In genomic region chr13:101514695-101515275, GRCh38 we compare ENCODE assay signal across 9 cellular contexts.
DNase-seq lines count a peak whose midpoint lies in the region; ATAC-seq and TF ChIP-seq lines count a peak whose summit lies in the region.
"Had no signal": no experiment of that assay in that cellular context is flagged by ENCODE, and none has a peak within 500 bp of the region (broad histone marks: within the 10 kb centered on the region; RNA-seq: fewer than 3 reads in every experiment).

No MANE protein-coding gene starts in this region.

- no peak for TF ChIP-seq EP300 in neural cell (conservative IDR thresholded peaks at IDR 0.05; ENCODE audit: poor library complexity, severe bottlenecking)

- H3K27ac Mint-ChIP-seq in Calu3 (ENCODE audit: unreplicated experiment): no peak overlapping the region
- H3K27ac Mint-ChIP-seq: T-helper 1 cell treated with Interleukin-12 subunit alpha and Interleukin-12 subunit beta and Interleukin-4 antibody, amounts not matched to agents 30 μg/mL and 1 μg/mL, for 36 hours had no signal

- H3K4me1 Mint-ChIP-seq in Calu3 (ENCODE audit: low read depth, unreplicated experiment): no peaks in the 10 kb centered on the region

- CTCF ChIA-PET in Calu3 (lab: Charles Lee): no interaction called here

- TF ChIP-seq CTCF in Calu3 (IDR thresholded peaks at IDR 0.05; ENCODE audit: unreplicated experiment): no peak
- peak; percentile 85 for TF ChIP-seq CTCF in Loucy (conservative IDR thresholded peaks at IDR 0.05; ENCODE audit: low read length)
- TF ChIP-seq CTCF in neural cell (IDR thresholded peaks at IDR 0.05; ENCODE audit: poor library complexity, severe bottlenecking): peak; percentile 83

- H3K9me2 ChIP-seq in Loucy (replicated peaks; ENCODE audit: low read depth, low read length): no peaks in the 10 kb centered on the region
- no peaks in the 10 kb centered on the region for H3K9me2 ChIP-seq in neural cell (ENCODE audit: insufficient read depth, low read length)

- peak; percentile 28 for DNase-seq in Calu3
- peak; percentile 68 to 70 for DNase-seq in SHP77 (lab: John Stamatoyannopoulos, UW)
- DNase-seq in erythroblast (lab: John Stamatoyannopoulos, UW): peak; percentile 74 to 83
- DNase-seq in hepatic stellate cell (ENCODE audit: low spot score): no peak
- DNase-seq in activated CD8-positive, alpha-beta memory T cell treated with anti-CD3 and anti-CD28 coated beads for 24 hours: no peak

- no peaks in the 10 kb centered on the region for H3K79me2 ChIP-seq in Loucy (ENCODE audit: insufficient read depth, low read length)
- H3K79me2 ChIP-seq in neural cell (replicated peaks; ENCODE audit: insufficient read depth, low read length): no peaks in the 10 kb centered on the region

- TF ChIP-seq POLR2A in erythroblast (IDR thresholded peaks at IDR 0.05; ENCODE audit: low read length): no peak

- H3K4me3 ChIP-seq in Loucy (ENCODE audit: low read length, poor library complexity, severe bottlenecking): no peak overlapping the region
- H3K4me3 ChIP-seq in neural cell (ENCODE audit: low read length): no peak overlapping the region

- H3F3A ChIP-seq in Loucy (ENCODE audit: low read depth) (no peaks in the 10 kb centered on the region), neural cell (ENCODE audit: insufficient read depth, low read length, poor library complexity, severe bottlenecking) (no peaks in the 10 kb centered on the region)

- H3K36me3 Mint-ChIP-seq in Calu3 (ENCODE audit: insufficient read depth, unreplicated experiment): no peaks in the 10 kb centered on the region

- TF ChIP-seq RAD21 in neural cell (conservative IDR thresholded peaks at IDR 0.05): peak; percentile 88

- no peak overlapping the region for H3K4me2 ChIP-seq in Loucy (ENCODE audit: low read depth, low read length, poor library complexity, severe bottlenecking)
- no peak overlapping the region for H3K4me2 ChIP-seq in neural cell (ENCODE audit: low read length)

- no peaks in the 10 kb centered on the region for H3K27me3 ChIP-seq in Loucy (ENCODE audit: insufficient read depth, low read length, poor library complexity, severe bottlenecking)
- no peaks in the 10 kb centered on the region for H3K27me3 ChIP-seq in neural cell (ENCODE audit: insufficient read depth, low read depth, low read length)

- no peaks in the 10 kb centered on the region for H3K36me3 ChIP-seq in Loucy (ENCODE audit: insufficient read depth, low read length)
- H3K36me3 ChIP-seq in neural cell (ENCODE audit: insufficient read depth, low read length): no peaks in the 10 kb centered on the region

- no peaks in the 10 kb centered on the region for H3K27me3 Mint-ChIP-seq in Calu3 (ENCODE audit: unreplicated experiment)

- BruUV-seq in Calu3 (replicated peaks; lab: Mats Ljungman, UMichigan): no TSS peak

- no peaks in the 10 kb centered on the region for H3K4me1 ChIP-seq in Loucy (ENCODE audit: insufficient read depth, low read length, poor library complexity, severe bottlenecking)

- peaks cover 2% of the 10 kb centered on the region for H3K9me3 Mint-ChIP-seq in Calu3 (ENCODE audit: low read depth, unreplicated experiment)
- H3K9me3 Mint-ChIP-seq: T-helper 1 cell treated with Interleukin-12 subunit alpha and Interleukin-12 subunit beta and Interleukin-4 antibody, amounts not matched to agents 30 μg/mL and 1 μg/mL, for 36 hours had no signal

- H3K4me3 Mint-ChIP-seq in Calu3 (ENCODE audit: low read depth, unreplicated experiment): no peak overlapping the region
- H3K4me3 Mint-ChIP-seq: T-helper 1 cell treated with Interleukin-12 subunit alpha and Interleukin-12 subunit beta and Interleukin-4 antibody, amounts not matched to agents 30 μg/mL and 1 μg/mL, for 36 hours had no signal

- H2AFZ ChIP-seq in Loucy (ENCODE audit: low read length): no peak overlapping the region
- no peak overlapping the region for H2AFZ ChIP-seq in neural cell (ENCODE audit: low read depth, low read length)

- H3K9ac ChIP-seq in Loucy (ENCODE audit: low read depth, low read length, poor library complexity, severe bottlenecking) (no peak overlapping the region), neural cell (ENCODE audit: low read length) (no peak overlapping the region)

- no peak overlapping the region for H3K27ac ChIP-seq in neural cell (ENCODE audit: low read length)

- no peaks in the 10 kb centered on the region for H3K9me3 ChIP-seq in Loucy (ENCODE audit: insufficient read depth, low read depth, low read length)
- no peaks in the 10 kb centered on the region for H3K9me3 ChIP-seq in neural cell (ENCODE audit: low read length)

- peak; percentile 59 for ATAC-seq in GM21390 (IDR thresholded peaks at IDR 0.05; ENCODE audit: unreplicated experiment)

- intact Hi-C loops in Calu3 (cut with micrococcal nuclease; ENCODE audit: unreplicated experiment): loop anchor here (1.0 kb wide), 1 partner anchor 243 kb away; no protein-coding TSS in a partner anchor

- H4K20me1 ChIP-seq in Loucy (ENCODE audit: insufficient read depth, low read length, poor library complexity, severe bottlenecking): no peaks in the 10 kb centered on the region
- no peaks in the 10 kb centered on the region for H4K20me1 ChIP-seq in neural cell (ENCODE audit: insufficient read depth)

TF ChIP-seq in neural cell, 6 proteins besides CTCF, POLR2A, EP300 and RAD21:
- TF ChIP-seq SMC3 (conservative IDR thresholded peaks at IDR 0.05; ENCODE audit: poor library complexity) (peak; percentile 95), POLR2AphosphoS5 (IDR thresholded peaks at IDR 0.05) (no peak), MXI1 (conservative IDR thresholded peaks at IDR 0.05; ENCODE audit: poor library complexity, severe bottlenecking) (no peak), EZH2 (IDR thresholded peaks at IDR 0.05; ENCODE audit: borderline replicate concordance, insufficient read depth, low read length, poor library complexity, severe bottlenecking) (no peak), REST (IDR thresholded peaks at IDR 0.05; ENCODE audit: borderline replicate concordance) (no peak), TAF1 (IDR thresholded peaks at IDR 0.05; ENCODE audit: low read depth) (no peak)

Comparison
In these comparisons a context has a peak if more than half of its experiments do, and no peak if none do; other contexts are left out.
1. DNase-seq: peak in Calu3 (single experiment), SHP77 (2 of 2) and erythroblast (2 of 2); none in hepatic stellate cell (single experiment) and activated CD8-positive, alpha-beta memory T cell treated with anti-CD3 and anti-CD28 coated beads for 24 hours (single experiment).